1 cellular context compared by ENCODE assay signal in genomic region chr6:7140631-7141366, GRCh38.
TF ChIP-seq lines count a peak whose summit lies in the region.

No MANE protein-coding gene starts in this region.

TF ChIP-seq in WTC11, 78 proteins besides CTCF, POLR2A, EP300 and RAD21 (continued from another document):
- TF ChIP-seq ARID4B (CRISPR knock-in tag; IDR thresholded peaks at IDR 0.05; ENCODE audit: borderline replicate concordance) = no peak
- no peak for TF ChIP-seq MYBL2 (CRISPR knock-in tag; IDR thresholded peaks at IDR 0.05)
- TF ChIP-seq FOXP1 (CRISPR knock-in tag; IDR thresholded peaks at IDR 0.05; ENCODE audit: borderline replicate concordance) = peak; percentile 43; the same call in 1 of the 2 replicates
- no peak for TF ChIP-seq IRF2 (CRISPR knock-in tag; IDR thresholded peaks at IDR 0.05; ENCODE audit: borderline replicate concordance, low read depth)
- TF ChIP-seq SMAD4 (CRISPR knock-in tag; IDR thresholded peaks at IDR 0.05) = no peak
- peak; percentile 73 for TF ChIP-seq NFYB (CRISPR knock-in tag; conservative IDR thresholded peaks at IDR 0.05; ENCODE audit: low read depth)
- no peak for TF ChIP-seq PRRX2 (CRISPR knock-in tag; IDR thresholded peaks at IDR 0.05)
- no peak for TF ChIP-seq PRDM15 (CRISPR knock-in tag; IDR thresholded peaks at IDR 0.05)
- TF ChIP-seq ZNF416 (CRISPR knock-in tag; IDR thresholded peaks at IDR 0.05) = 0 out of 2 replicates have a peak, but pooled peaks have one; percentile 12
- TF ChIP-seq ZNF232 (CRISPR knock-in tag; IDR thresholded peaks at IDR 0.05) = no peak
- TF ChIP-seq USF2 (CRISPR knock-in tag; IDR thresholded peaks at IDR 0.05) = no peak
- 0 out of 2 replicates have a peak, but pooled peaks have one; percentile 30 for TF ChIP-seq RELA (CRISPR knock-in tag; IDR thresholded peaks at IDR 0.05; ENCODE audit: borderline replicate concordance)
- no peak for TF ChIP-seq EMX1 (CRISPR knock-in tag; IDR thresholded peaks at IDR 0.05)
